In genomic region chr19:2332341-2333026, GRCh38 we compare ENCODE assay signal across 8 cellular contexts. TPM values are rescaled to one million over a fixed set of nuclear protein-coding genes. Genes with fewer than 3 reads are reported as not detected.
DNase-seq lines count a peak whose midpoint lies in the region; ATAC-seq and TF ChIP-seq lines count a peak whose summit lies in the region.

No MANE protein-coding gene starts in this region.

- peak; percentile 73 for ATAC-seq in CD4-positive, alpha-beta T cell (ENCODE audit: poor library complexity)
- ATAC-seq in GM21360 (IDR thresholded peaks at IDR 0.05; ENCODE audit: unreplicated experiment) = no peak

- WGBS in hepatocyte (ENCODE audit: low lambda C conversion rate, missing lambda C conversion rate) = 93% methylated on average over 13 of the region's 17 CpGs

- H3K36me3 Mint-ChIP-seq in CD4-positive, alpha-beta T cell (ENCODE audit: low read depth) = peaks cover 33% of the 10 kb centered on the region

- H3K27ac ChIP-seq in CD4-positive, alpha-beta T cell (ENCODE audit: low read depth, low read length) = peak overlapping the region; percentile 65
- H3K27ac ChIP-seq in hepatocyte = peak overlapping the region; percentile 95

- no peaks in the 10 kb centered on the region for H3K27me3 ChIP-seq in CD4-positive, alpha-beta T cell (ENCODE audit: control insufficient read depth, insufficient read depth, low read length)
- no peaks in the 10 kb centered on the region for H3K27me3 ChIP-seq in hepatocyte

- H3K36me3 ChIP-seq in hepatocyte (replicated peaks; ENCODE audit: insufficient read depth, low read depth) = no peaks in the 10 kb centered on the region

- intact Hi-C loops in CD4-positive, alpha-beta T cell (cut with DNase I, micrococcal nuclease) = no loop called here

- CTCF ChIA-PET in CD4-positive, alpha-beta T cell (lab: Charles Lee) = no interaction called here

- peaks cover 57% of the 10 kb centered on the region for H3K4me1 Mint-ChIP-seq in CD4-positive, alpha-beta T cell (ENCODE audit: low read depth)

- peaks cover 49% of the 10 kb centered on the region for H3K4me1 ChIP-seq in hepatocyte (ENCODE audit: insufficient read depth)

- H3K27me3 Mint-ChIP-seq in CD4-positive, alpha-beta T cell = no peaks in the 10 kb centered on the region

- H3K9me3 ChIP-seq in CD4-positive, alpha-beta T cell (ENCODE audit: control insufficient read depth, low read length) = no peaks in the 10 kb centered on the region
- H3K9me3 ChIP-seq in hepatocyte (ENCODE audit: low read depth) = no peaks in the 10 kb centered on the region

- H3K79me2 ChIP-seq in hepatocyte = peaks cover 71% of the 10 kb centered on the region

- no peak overlapping the region for H3K4me3 ChIP-seq in hepatocyte

- DNase-seq in CD4-positive, alpha-beta T cell = peak; percentile 28 to 79 (median 40)
- DNase-seq in GM19240 (ENCODE audit: insufficient read length, low spot score) (peak; percentile 65), SW480 (ENCODE audit: low spot score) (peak; percentile 50), hepatocyte (ENCODE audit: low spot score) (no peak), SW 1271 (lab: John Stamatoyannopoulos, UW) (no peak), NCI-H82 (lab: John Stamatoyannopoulos, UW) (no peak), NCI-H1048 (lab: John Stamatoyannopoulos, UW) (no peak)

- no peak for TF ChIP-seq CTCF in CD4-positive, alpha-beta T cell (IDR thresholded peaks at IDR 0.05)
- no peak for TF ChIP-seq CTCF in hepatocyte (IDR thresholded peaks at IDR 0.05; ENCODE audit: poor library complexity)

- H2AFZ ChIP-seq in hepatocyte = no peak overlapping the region

- no peaks in the 10 kb centered on the region for H3K9me3 Mint-ChIP-seq in CD4-positive, alpha-beta T cell

- H3K4me3 Mint-ChIP-seq in CD4-positive, alpha-beta T cell = peak overlapping the region; percentile 89

- peak overlapping the region; percentile 98 for H3K4me2 ChIP-seq in hepatocyte

- no peaks in the 10 kb centered on the region for H4K20me1 ChIP-seq in hepatocyte (ENCODE audit: insufficient read depth, poor library complexity, severe bottlenecking)

- POLR2A ChIA-PET in CD4-positive, alpha-beta T cell (lab: Charles Lee) = interaction anchor here (0.7 to 1.4 kb wide), 6 partner anchors 10 to 125 kb away, joined by 3 to 5 read pairs (median 3); partner anchors contain the start of gene LMNB2

- H3K9me2 ChIP-seq in hepatocyte (replicated peaks; ENCODE audit: insufficient read depth) = no peaks in the 10 kb centered on the region

- H3K27ac Mint-ChIP-seq in CD4-positive, alpha-beta T cell = peak overlapping the region; percentile 93

RNA-seq across cellular contexts. Expression of gene SPPL2B, which starts 4.0 kb away (rescaled TPM):
- 100 to 1,000 TPM; 106 to 111 TPM for total RNA-seq in CD4-positive, alpha-beta T cell
- 27.4 and 40.9 TPM in 2 replicates for total RNA-seq in hepatocyte
- polyA plus RNA-seq in hepatocyte = 87.7 and 135 TPM in 2 replicates

RNA-seq across cellular contexts. Expression of gene LSM7, which starts 4.1 kb away (rescaled TPM):
- 10 to 100 TPM; 73.6 to 80.1 TPM for total RNA-seq in CD4-positive, alpha-beta T cell
- total RNA-seq in hepatocyte = 162 and 190 TPM in 2 replicates
- polyA plus RNA-seq in hepatocyte = 150 and 151 TPM in 2 replicates

RNA-seq across cellular contexts. Expression of gene LINGO3, which starts 24.5 kb away (rescaled TPM):
- total RNA-seq in CD4-positive, alpha-beta T cell = under 1 TPM; 0.33 to 0.39 TPM
- not detected in 2 replicates for total RNA-seq in hepatocyte
- not detected in 2 replicates for polyA plus RNA-seq in hepatocyte

RNA-seq across cellular contexts. Expression of gene TMPRSS9, which starts 27.6 kb away (rescaled TPM):
- not detected for total RNA-seq in CD4-positive, alpha-beta T cell
- 0.23 TPM in 1 of 2 replicates, not detected in the other for total RNA-seq in hepatocyte
- not detected in 2 replicates for polyA plus RNA-seq in hepatocyte

RNA-seq across cellular contexts. Expression of gene PEAK3, which starts 50.5 kb away (rescaled TPM):
- not detected for total RNA-seq in CD4-positive, alpha-beta T cell
- total RNA-seq in hepatocyte = not detected in 2 replicates
- 0.15 and 0.57 TPM in 2 replicates for polyA plus RNA-seq in hepatocyte

Comparison
In these comparisons a context has a peak if more than half of its experiments do, and no peak if none do; other contexts are left out.
1. DNase-seq: peak in CD4-positive, alpha-beta T cell (10 of 10), GM19240 (single experiment) and SW480 (single experiment); none in hepatocyte (single experiment), SW 1271 (0 of 2), NCI-H82 (single experiment) and NCI-H1048 (single experiment).